In genomic region chr1:228845101-228845500, GRCh38 we compare ENCODE assay signal across 34 cellular contexts.
"Had no signal": no experiment of that assay in that cellular context is flagged by ENCODE, and none has a peak within 500 bp of the region (broad histone marks: within the 10 kb centered on the region; RNA-seq: fewer than 3 reads in every experiment).

No MANE protein-coding gene starts in this region.

- H3K4me2 ChIP-seq: KMS-11 had no signal

- H3K27me3 ChIP-seq: MG63 had no signal

- H3K27ac ChIP-seq: KMS-11 had no signal

- H3K36me3 ChIP-seq: MG63 had no signal

- H3K4me3 ChIP-seq: MG63 had no signal

- H3K9ac ChIP-seq: KMS-11 had no signal

- DNase-seq: Karpas-422, Kasumi-1, MG63, MM.1S, MV-4-11, NCI-H1048, NCI-H1092, NCI-H1092 treated with DMSO at 0.1 percent for 48 hours, NCI-H1105, NCI-H1105 treated with DMSO at 0.1 percent for 48 hours, NCI-H1417, NCI-H1417 treated with DMSO at 0.1 percent for 48 hours, NCI-H1436, NCI-H1436 treated with DMSO at 0.1 percent for 48 hours, NCI-H146, NCI-H1694, NCI-H1694 treated with DMSO at 0.1 percent for 48 hours, NCI-H187, NCI-H187 treated with DMSO at 0.1 percent for 48 hours, NCI-H1930, NCI-H2029, NCI-H2029 treated with DMSO at 0.1 percent for 48 hours, NCI-H2081, NCI-H2081 treated with DMSO at 0.1 percent for 48 hours, NCI-H2107, NCI-H2171, NCI-H2171 treated with DMSO at 0.1 percent for 48 hours, NCI-H2227 treated with DMSO at 0.1 percent for 48 hours, NCI-H226, NCI-H345, NCI-H446, NCI-H446 treated with DMSO at 0.1 percent for 48 hours, NCI-H510A had no signal
